In genomic region chr9:134437417-134438203, GRCh38 we compare ENCODE assay signal across 15 cellular contexts.
DNase-seq lines count a peak whose midpoint lies in the region; ATAC-seq and TF ChIP-seq lines count a peak whose summit lies in the region.
"Had no signal": no experiment of that assay in that cellular context is flagged by ENCODE, and none has a peak within 500 bp of the region (broad histone marks: within the 10 kb centered on the region; RNA-seq: fewer than 3 reads in every experiment).

No MANE protein-coding gene starts in this region.

- peaks cover 42% of the 10 kb centered on the region for H3K4me1 Mint-ChIP-seq in neural progenitor cell
- H3K4me1 Mint-ChIP-seq in type B pancreatic cell (ENCODE audit: unreplicated experiment), result peaks cover 40% of the 10 kb centered on the region
- H3K4me1 Mint-ChIP-seq in natural killer cell treated with Interleukin-12 subunit alpha and Interleukin-12 subunit beta and Interleukin-15 and Interleukin-18, amount 100 ng/mL, for 72 hours (ENCODE audit: low read depth in 2 of 2), result peaks cover 7 to 13% of the 10 kb centered on the region in 2 donors
- H3K4me1 Mint-ChIP-seq: activated naive CD4-positive, alpha-beta T cell treated with anti-CD3 and anti-CD28 coated beads, Interleukin-2, amount 50 U/mL, for 24 hours; central memory CD8-positive, alpha-beta T cell had no signal

- TF ChIP-seq CTCF in neural progenitor cell (IDR thresholded peaks at IDR 0.05) (no peak), type B pancreatic cell (conservative IDR thresholded peaks at IDR 0.05) (no peak)

- H3K27ac ChIP-seq in esophagus (ENCODE audit: low read depth in 2 of 2, low read length in 1 of 2), result peak overlapping the region; percentile 24 to 96
- H3K27ac ChIP-seq in neural progenitor cell, result no peak overlapping the region
- H3K27ac ChIP-seq: PC-9 had no signal

- H3K36me3 Mint-ChIP-seq in neural progenitor cell (peaks cover 6% of the 10 kb centered on the region), type B pancreatic cell (peaks cover 8% of the 10 kb centered on the region)
- H3K36me3 Mint-ChIP-seq in natural killer cell treated with Interleukin-12 subunit alpha and Interleukin-12 subunit beta and Interleukin-15 and Interleukin-18, amount 100 ng/mL, for 72 hours, result no peaks in the 10 kb centered on the region
- H3K36me3 Mint-ChIP-seq: activated naive CD4-positive, alpha-beta T cell treated with anti-CD3 and anti-CD28 coated beads, Interleukin-2, amount 50 U/mL, for 24 hours had no signal

- H3K27me3 ChIP-seq in esophagus (ENCODE audit: control insufficient read depth in 1 of 2, insufficient read depth in 2 of 2, low read length in 2 of 2), result no peaks in the 10 kb centered on the region
- no peaks in the 10 kb centered on the region for H3K27me3 ChIP-seq in neural progenitor cell

- 59 to 70% methylated on average over 30 of the region's 30 CpGs for WGBS in esophagus, 2 donors

- H3K9ac ChIP-seq in neural progenitor cell, result no peak overlapping the region

- H3K4me1 ChIP-seq in esophagus (ENCODE audit: control insufficient read depth in 2 of 2, insufficient read depth in 2 of 2, low read length in 1 of 2) (peaks cover 26 to 58% of the 10 kb centered on the region in 2 donors), neural progenitor cell (peaks cover 23% of the 10 kb centered on the region)

- no peaks in the 10 kb centered on the region for H3K9me3 ChIP-seq in esophagus (ENCODE audit: control insufficient read depth in 2 of 2, insufficient read depth in 1 of 2, low read depth in 1 of 2, low read length in 1 of 2)
- no peaks in the 10 kb centered on the region for H3K9me3 ChIP-seq in neural progenitor cell (ENCODE audit: low read depth)

- H3K4me3 ChIP-seq in esophagus (ENCODE audit: low read depth in 1 of 2, low read length in 2 of 2), result no peak overlapping the region
- H3K4me3 ChIP-seq in neural progenitor cell, result no peak overlapping the region
- H3K4me3 ChIP-seq: PC-9 had no signal

- peaks cover 4% of the 10 kb centered on the region for H3K27me3 Mint-ChIP-seq in neural progenitor cell (ENCODE audit: insufficient read depth, low read depth)
- no peaks in the 10 kb centered on the region for H3K27me3 Mint-ChIP-seq in type B pancreatic cell
- H3K27me3 Mint-ChIP-seq in natural killer cell treated with Interleukin-12 subunit alpha and Interleukin-12 subunit beta and Interleukin-15 and Interleukin-18, amount 100 ng/mL, for 72 hours, result no peaks in the 10 kb centered on the region
- H3K27me3 Mint-ChIP-seq: central memory CD8-positive, alpha-beta T cell; progenitor cell of endocrine pancreas had no signal

- H3K36me3 ChIP-seq in esophagus (ENCODE audit: control insufficient read depth in 2 of 2, insufficient read depth in 2 of 2, low read length in 1 of 2) (peaks cover 3 to 27% of the 10 kb centered on the region in 2 donors), neural progenitor cell (no peaks in the 10 kb centered on the region)

- DNase-seq in SK-N-DZ (ENCODE audit: low spot score) (peak; percentile 43), neural progenitor cell (ENCODE audit: low spot score) (peak; percentile 61), type B pancreatic cell (ENCODE audit: extremely low spot score, unreplicated experiment) (no peak), activated gamma-delta T cell (lab: John Stamatoyannopoulos, UW) (no peak), NOMO-1 treated with dmso at 0.1 percent for 144 hours (lab: John Stamatoyannopoulos, UW; ENCODE audit: unreplicated experiment) (no peak)
- DNase-seq in natural killer cell treated with Interleukin-12 subunit alpha and Interleukin-12 subunit beta and Interleukin-15 and Interleukin-18, amount 100 ng/mL, for 72 hours (ENCODE audit: low spot score), result no peak
- DNase-seq: CD4-positive, alpha-beta T cell; PC-9; stimulated activated CD4-positive, alpha-beta T cell treated with anti-CD3 and anti-CD28 coated beads, Interleukin-2, amount 100 ng/mL, for 48 hours; T-cell had no signal

- no peak overlapping the region for H3K27ac Mint-ChIP-seq in neural progenitor cell
- H3K27ac Mint-ChIP-seq in type B pancreatic cell, result peak overlapping the region; percentile 86
- no peak overlapping the region for H3K27ac Mint-ChIP-seq in natural killer cell treated with Interleukin-12 subunit alpha and Interleukin-12 subunit beta and Interleukin-15 and Interleukin-18, amount 100 ng/mL, for 72 hours
- H3K27ac Mint-ChIP-seq: activated naive CD4-positive, alpha-beta T cell treated with anti-CD3 and anti-CD28 coated beads, Interleukin-2, amount 50 U/mL, for 24 hours; CD4-positive, alpha-beta T cell; T-cell had no signal

- H4K20me1 ChIP-seq in neural progenitor cell (ENCODE audit: low read depth), result peaks cover 4% of the 10 kb centered on the region

- no peak overlapping the region for H2AFZ ChIP-seq in neural progenitor cell (replicated peaks)
- H2AFZ ChIP-seq: PC-9 had no signal

- H3K9me3 Mint-ChIP-seq in neural progenitor cell (no peaks in the 10 kb centered on the region), type B pancreatic cell (no peaks in the 10 kb centered on the region)
- H3K9me3 Mint-ChIP-seq in natural killer cell treated with Interleukin-12 subunit alpha and Interleukin-12 subunit beta and Interleukin-15 and Interleukin-18, amount 100 ng/mL, for 72 hours, result no peaks in the 10 kb centered on the region
- H3K9me3 Mint-ChIP-seq: activated naive CD4-positive, alpha-beta T cell treated with anti-CD3 and anti-CD28 coated beads, Interleukin-2, amount 50 U/mL, for 24 hours; CD4-positive, alpha-beta T cell; central memory CD8-positive, alpha-beta T cell; T-cell had no signal

- no peak overlapping the region for H3K4me2 ChIP-seq in neural progenitor cell
- H3K4me2 ChIP-seq: PC-9 had no signal

- H3K79me2 ChIP-seq in neural progenitor cell (ENCODE audit: low read depth), result no peaks in the 10 kb centered on the region

- peaks cover 4% of the 10 kb centered on the region for H3F3A ChIP-seq in neural progenitor cell (ENCODE audit: low read depth)

- H3K4me3 Mint-ChIP-seq in neural progenitor cell (no peak overlapping the region), type B pancreatic cell (peak overlapping the region; percentile 44)
- H3K4me3 Mint-ChIP-seq in natural killer cell treated with Interleukin-12 subunit alpha and Interleukin-12 subunit beta and Interleukin-15 and Interleukin-18, amount 100 ng/mL, for 72 hours, result no peak overlapping the region
- H3K4me3 Mint-ChIP-seq: activated naive CD4-positive, alpha-beta T cell treated with anti-CD3 and anti-CD28 coated beads, Interleukin-2, amount 50 U/mL, for 24 hours; CD4-positive, alpha-beta T cell; central memory CD8-positive, alpha-beta T cell; T-cell had no signal

- ATAC-seq in natural killer cell treated with Interleukin-12 subunit alpha and Interleukin-12 subunit beta and Interleukin-15 and Interleukin-18, amount 100 ng/mL, for 72 hours, result no peak
- ATAC-seq: activated CD4-positive, CD25-positive, alpha-beta regulatory T cell treated with anti-CD3 and anti-CD28 coated beads, Interleukin-2, amount 50 U/mL, for 24 hours; T-cell had no signal

Comparison
In these comparisons a context has a peak if more than half of its experiments do, and no peak if none do; other contexts are left out.
1. DNase-seq: peak in SK-N-DZ (single experiment) and neural progenitor cell (single experiment); none in type B pancreatic cell (single experiment), activated gamma-delta T cell (single experiment), natural killer cell treated with Interleukin-12 subunit alpha and Interleukin-12 subunit beta and Interleukin-15 and Interleukin-18, amount 100 ng/mL, for 72 hours (single experiment) and NOMO-1 treated with dmso at 0.1 percent for 144 hours (single experiment).